8 cellular contexts compared by ENCODE assay signal in the genomic region with DNA sequence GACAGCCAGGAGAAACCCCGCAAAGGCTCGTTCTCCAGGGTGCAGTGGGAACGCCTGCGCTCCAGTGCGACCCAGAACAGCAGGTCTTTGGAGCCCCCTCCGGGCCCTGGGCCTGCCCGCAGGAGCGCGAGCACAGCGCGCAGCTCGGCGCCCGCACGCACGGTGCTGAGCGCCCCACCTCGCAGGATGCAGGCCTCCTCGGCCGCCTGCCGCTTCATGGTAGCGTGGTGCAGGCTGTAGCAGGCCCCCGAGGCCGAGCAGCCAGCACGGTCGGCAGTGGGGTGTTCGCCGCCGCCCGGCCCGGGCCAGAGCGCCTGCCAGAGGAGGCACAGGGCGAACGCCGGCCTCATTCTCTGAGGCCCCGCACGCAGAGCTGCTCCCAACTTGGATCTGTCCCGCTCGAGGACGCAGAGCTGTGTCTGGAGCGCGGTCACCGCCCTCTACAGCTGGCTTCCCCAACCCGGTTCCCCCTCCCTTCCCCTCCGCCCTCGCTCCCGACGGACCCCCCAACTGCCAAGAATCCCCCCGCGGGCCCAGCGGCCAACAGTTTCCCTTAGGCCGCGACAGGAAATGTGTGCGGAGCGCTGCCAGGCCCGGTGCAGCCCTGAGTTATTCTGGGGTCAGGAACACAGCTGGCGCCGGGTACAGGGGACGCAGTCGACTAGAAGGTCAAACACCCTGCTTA. TPM values are rescaled to one million over a fixed set of nuclear protein-coding genes. Genes with fewer than 3 reads are reported as not detected.
DNase-seq lines count a peak whose midpoint lies in the region; ATAC-seq, FAIRE-seq and TF ChIP-seq lines count a peak whose summit lies in the region.

A gene with protein sequence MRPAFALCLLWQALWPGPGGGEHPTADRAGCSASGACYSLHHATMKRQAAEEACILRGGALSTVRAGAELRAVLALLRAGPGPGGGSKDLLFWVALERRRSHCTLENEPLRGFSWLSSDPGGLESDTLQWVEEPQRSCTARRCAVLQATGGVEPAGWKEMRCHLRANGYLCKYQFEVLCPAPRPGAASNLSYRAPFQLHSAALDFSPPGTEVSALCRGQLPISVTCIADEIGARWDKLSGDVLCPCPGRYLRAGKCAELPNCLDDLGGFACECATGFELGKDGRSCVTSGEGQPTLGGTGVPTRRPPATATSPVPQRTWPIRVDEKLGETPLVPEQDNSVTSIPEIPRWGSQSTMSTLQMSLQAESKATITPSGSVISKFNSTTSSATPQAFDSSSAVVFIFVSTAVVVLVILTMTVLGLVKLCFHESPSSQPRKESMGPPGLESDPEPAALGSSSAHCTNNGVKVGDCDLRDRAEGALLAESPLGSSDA (minus strand): TSS at position 421 of the 685 bp plus-strand sequence. CDS start 71 bp downstream, at position 350.

- no peak within 1 kb of the TSS; the same call in 1 of the 2 replicates for H2BK12ac ChIP-seq in H1 (ENCODE audit: low read depth, low read length)

- H3K56ac ChIP-seq in H1 (replicated peaks; ENCODE audit: insufficient read length, low read depth, low read length): no peak within 1 kb of the TSS

- no peak within 1 kb of the TSS for H3K14ac ChIP-seq in H1 (ENCODE audit: insufficient read length)

- H3K27ac ChIP-seq in H1 (ENCODE audit: low read depth, low read length) (no peak within 1 kb of the TSS), upper lobe of right lung (peak within 1 kb of the TSS; percentile 87)

- H4K20me1 ChIP-seq in H1 (replicated peaks in 1 of 2; ENCODE audit: control insufficient read depth in 1 of 2, insufficient read depth in 2 of 2, low read length in 2 of 2): no peaks in the 10 kb centered on the region

- H3K23ac ChIP-seq in H1 (ENCODE audit: insufficient read length): no peak within 1 kb of the TSS

- no peaks in the 10 kb centered on the region for H3K79me2 ChIP-seq in H1 (ENCODE audit: control insufficient read depth in 1 of 2, insufficient read depth in 2 of 2, low read length in 2 of 2)

- no peak for TF ChIP-seq POLR2A in H1 (IDR thresholded peaks at IDR 0.05; ENCODE audit: control extremely low read depth in 1 of 2, low read depth in 2 of 2, low read length in 2 of 2)

- H3K4me3 ChIP-seq in H1 (ENCODE audit: extremely low read depth in 1 of 4, insufficient read depth in 2 of 4, low read depth in 3 of 4, low read length in 4 of 4) (peak within 1 kb of the TSS; percentile 37 to 66 (median 57)), mucosa of descending colon (no peak within 1 kb of the TSS), upper lobe of right lung (peak within 1 kb of the TSS; percentile 51)

- CTCF ChIA-PET in activated naive CD4-positive, alpha-beta T cell treated with anti-CD3 and anti-CD28 coated beads for 36 hours (lab: Charles Lee): interaction anchor here (1.0 kb wide), 1 partner anchor 352 kb away, joined by 3 read pairs; no protein-coding TSS in a partner anchor
- CTCF ChIA-PET in H1 (lab: Charles Lee; ENCODE audit: partially characterized antibody): interaction anchor here (0.7 to 1.7 kb wide), 9 partner anchors 11 to 353 kb away, joined by 3 to 4 read pairs (median 3); no protein-coding TSS in a partner anchor

- H4K8ac ChIP-seq in H1 (ENCODE audit: extremely low read depth, insufficient read depth, low read length): no peak within 1 kb of the TSS; the same call in 1 of the 2 replicates

- POLR2A ChIA-PET in H1 (lab: Charles Lee; ENCODE audit: partially characterized antibody): interaction anchor here (1.1 to 4.5 kb wide), 5 partner anchors 12 to 134 kb away, joined by 3 to 33 read pairs (median 3); a partner anchor contains a TSS

- peaks cover 48% of the 10 kb centered on the region for H3K27me3 Mint-ChIP-seq in activated naive CD4-positive, alpha-beta T cell treated with anti-CD3 and anti-CD28 coated beads for 36 hours (ENCODE audit: low read depth)

- no peak within 1 kb of the TSS for H2BK15ac ChIP-seq in H1 (ENCODE audit: low read length)

- H3K27ac Mint-ChIP-seq in activated naive CD4-positive, alpha-beta T cell treated with anti-CD3 and anti-CD28 coated beads for 36 hours: no peak within 1 kb of the TSS

- H2BK5ac ChIP-seq in H1 (ENCODE audit: low read depth, low read length): no peak within 1 kb of the TSS

- H3K4me2 ChIP-seq in H1 (ENCODE audit: insufficient read depth in 1 of 2, low read depth in 2 of 2, low read length in 2 of 2): peak within 1 kb of the TSS; percentile 87 to 95

- no peak for TF ChIP-seq RAD21 in H1 (IDR thresholded peaks at IDR 0.05 in 1 of 2, conservative IDR thresholded peaks at IDR 0.05 in 1 of 2; ENCODE audit: low read depth in 2 of 2, low read length in 2 of 2)

- H3K9me3 Mint-ChIP-seq in activated naive CD4-positive, alpha-beta T cell treated with anti-CD3 and anti-CD28 coated beads for 36 hours: no peaks in the 10 kb centered on the region

- H3K27me3 ChIP-seq in H1 (replicated peaks in 1 of 4; ENCODE audit: control insufficient read depth in 3 of 4, extremely low read depth in 1 of 4, insufficient read depth in 3 of 4, low read length in 3 of 4) (peaks cover 28 to 56% (median 43%) of the 10 kb centered on the region in 4 experiments), upper lobe of right lung (peaks cover 23% of the 10 kb centered on the region)

- H2BK20ac ChIP-seq in H1 (ENCODE audit: low read length): no peak within 1 kb of the TSS

- H3K9me3 ChIP-seq in H1 (ENCODE audit: insufficient read depth in 2 of 2, low read depth in 1 of 2, low read length in 1 of 2): no peaks in the 10 kb centered on the region
- H3K9me3 ChIP-seq in mucosa of descending colon: no peaks in the 10 kb centered on the region
- no peaks in the 10 kb centered on the region for H3K9me3 ChIP-seq in upper lobe of right lung

- no peaks in the 10 kb centered on the region for H3K36me3 Mint-ChIP-seq in activated naive CD4-positive, alpha-beta T cell treated with anti-CD3 and anti-CD28 coated beads for 36 hours (ENCODE audit: low read depth)

- H3K4ac ChIP-seq in H1 (replicated peaks; ENCODE audit: insufficient read length, low read depth, low read length): no peak within 1 kb of the TSS

- 0 out of 2 replicates have a peak within 1 kb of the TSS, but pooled peaks have one; percentile 9 for H3K18ac ChIP-seq in H1 (ENCODE audit: extremely low read depth, low read length)

- H3K23me2 ChIP-seq in H1 (ENCODE audit: low read depth, low read length): peaks cover 10% of the 10 kb centered on the region; the same call in 1 of the 2 replicates

- TF ChIP-seq EP300 in H1 (IDR thresholded peaks at IDR 0.05; ENCODE audit: borderline replicate concordance in 1 of 2, low read depth in 2 of 2, low read length in 2 of 2): no peak

- ATAC-seq in mucosa of descending colon (peak; percentile 38), upper lobe of right lung (peak; percentile 76), HG03460 (IDR thresholded peaks at IDR 0.05; ENCODE audit: unreplicated experiment) (no peak), GM18520 (IDR thresholded peaks at IDR 0.05; ENCODE audit: unreplicated experiment) (no peak)

- no peak for FAIRE-seq in H1 (lab: Jason Lieb, UNC)

- peak within 1 kb of the TSS in 1 of 4 experiments; percentile 57; a peak in 2 of 7 replicates for H3K9ac ChIP-seq in H1 (replicated peaks in 1 of 4; ENCODE audit: extremely low read depth in 1 of 4, low read depth in 3 of 4, low read length in 3 of 4)

- 1% methylated on average over 36 of the region's 60 CpGs; no CpG with 5 or more reads in 1 of the 2 experiments for WGBS in H1 (ENCODE audit: extremely low coverage in 1 of 2, insufficient coverage in 1 of 2, insufficient read length in 1 of 2, insufficient replicate concordance in 2 of 2, low coverage in 1 of 2, low lambda C conversion rate in 2 of 2, missing lambda C conversion rate in 1 of 2), 2 experiments

- H4K5ac ChIP-seq in H1 (ENCODE audit: insufficient read length, low read depth, low read length): no peak within 1 kb of the TSS

- peak within 1 kb of the TSS; percentile 50 for H3K4me3 Mint-ChIP-seq in activated naive CD4-positive, alpha-beta T cell treated with anti-CD3 and anti-CD28 coated beads for 36 hours

- peaks cover 10% of the 10 kb centered on the region for H3K4me1 Mint-ChIP-seq in activated naive CD4-positive, alpha-beta T cell treated with anti-CD3 and anti-CD28 coated beads for 36 hours (ENCODE audit: low read depth)

- H3K4me1 ChIP-seq in H1 (replicated peaks in 1 of 4; ENCODE audit: control insufficient read depth in 3 of 4, insufficient read depth in 4 of 4, low read length in 3 of 4): peaks cover 0 to 14% (median 6%) of the 10 kb centered on the region in 4 experiments; a peak in 5 of 7 replicates
- H3K4me1 ChIP-seq in mucosa of descending colon (ENCODE audit: low read depth): no peaks in the 10 kb centered on the region
- no peaks in the 10 kb centered on the region for H3K4me1 ChIP-seq in upper lobe of right lung

- peak; percentile 6 for DNase-seq in activated naive CD4-positive, alpha-beta T cell treated with anti-CD3 and anti-CD28 coated beads for 36 hours
- no peak for DNase-seq in activated naive CD4-positive, alpha-beta T cell (lab: John Stamatoyannopoulos, UW)
- peak; percentile 3 to 77 for DNase-seq in H1 (ENCODE audit: low read depth in 1 of 2, low spot score in 2 of 2)
- DNase-seq in mucosa of descending colon: peak; percentile 3 to 47 (median 27)
- DNase-seq in upper lobe of right lung: peak; percentile 70
- no peak for DNase-seq in NCI-H1105 treated with DMSO at 0.1 percent for 48 hours (lab: John Stamatoyannopoulos, UW)

- H2AFZ ChIP-seq in H1 (ENCODE audit: low read length): peak within 1 kb of the TSS; percentile 66

- H3K79me1 ChIP-seq in H1 (ENCODE audit: low read depth, low read length): no peaks in the 10 kb centered on the region

- TF ChIP-seq CTCF in H1 (IDR thresholded peaks at IDR 0.05; ENCODE audit: control extremely low read depth in 1 of 3, insufficient read depth in 1 of 3, low read depth in 1 of 3, low read length in 3 of 3) (no peak), mucosa of descending colon (IDR thresholded peaks at IDR 0.05) (no peak), upper lobe of right lung (IDR thresholded peaks at IDR 0.05) (no peak)

- no peak within 1 kb of the TSS for H2BK120ac ChIP-seq in H1 (replicated peaks; ENCODE audit: low read depth, low read length)

- no peaks in the 10 kb centered on the region; a peak in 2 of 8 replicates for H3K36me3 ChIP-seq in H1 (ENCODE audit: control insufficient read depth in 2 of 4, insufficient read depth in 4 of 4, low read length in 3 of 4)
- no peaks in the 10 kb centered on the region for H3K36me3 ChIP-seq in mucosa of descending colon (ENCODE audit: low read depth)
- H3K36me3 ChIP-seq in upper lobe of right lung: no peaks in the 10 kb centered on the region

- intact Hi-C loops in activated naive CD4-positive, alpha-beta T cell treated with anti-CD3 and anti-CD28 coated beads for 36 hours (cut with micrococcal nuclease): loop anchor here (2.0 to 5.0 kb wide), 2 partner anchors 47 to 269 kb away; no protein-coding TSS in a partner anchor
- intact Hi-C loops in mucosa of descending colon (cut with DNase I, micrococcal nuclease) (no loop called here), upper lobe of right lung (cut with DNase I) (no loop called here)

- no peak within 1 kb of the TSS for H4K91ac ChIP-seq in H1 (replicated peaks; ENCODE audit: insufficient read length, low read length)

- H2AK5ac ChIP-seq in H1 (ENCODE audit: low read depth, low read length): no peak within 1 kb of the TSS

RNA-seq across cellular contexts. Expression of the gene that starts here (rescaled TPM):
- not detected for total RNA-seq in activated naive CD4-positive, alpha-beta T cell treated with anti-CD3 and anti-CD28 coated beads for 36 hours
- 0.13 TPM in 2 replicates for total RNA-seq in H1 (2021; fragmentation: NEBNext Ultra II Directional; extraction: Animal tissue kit (Norgen Biotek cat#: 25700))
- 0.09 and 0.17 TPM in 2 replicates for polyA plus RNA-seq in H1 (2011; rRNA removed)
- polyA plus RNA-seq in H1 (2011; cell fraction: cytosol; rRNA removed): 0.16 TPM
- polyA plus RNA-seq in H1 (2011; cell fraction: nucleus; rRNA removed): 0.11 TPM
- polyA plus RNA-seq in H1 (2012, experiment 1 of 2): 0.15 to 0.17 TPM in 2 of 4 replicates, not detected in the others
- polyA plus RNA-seq in H1 (2012, experiment 2 of 2): 0.10 TPM
- 0.06 TPM for polyA plus RNA-seq in H1 (2013, experiment 1 of 2)
- polyA plus RNA-seq in H1 (2013, experiment 2 of 2): 0.04 TPM
- polyA minus RNA-seq in H1 (2011; rRNA and poly(A)+ RNA removed): not detected in 2 replicates
- not detected for polyA minus RNA-seq in H1 (2011; cell fraction: cytosol; rRNA and poly(A)+ RNA removed)
- polyA minus RNA-seq in H1 (2011; cell fraction: nucleus; rRNA and poly(A)+ RNA removed): not detected
- total RNA-seq in mucosa of descending colon (10 to 100 TPM in 1 of 3 donors, 1 to 10 TPM in 2; 4.3 to 10.5 (median 9.1) TPM), upper lobe of right lung (87.6 TPM)

Comparison
In these comparisons a context has a peak if more than half of its experiments do, and no peak if none do; other contexts are left out.
1. Peak in DNase-seq in activated naive CD4-positive, alpha-beta T cell treated with anti-CD3 and anti-CD28 coated beads for 36 hours; RNA of the gene not detected or under 1 TPM.
2. Peak in DNase-seq, H3K4me3 ChIP-seq and H3K4me2 ChIP-seq in H1; RNA of the gene not detected or under 1 TPM.
3. DNase-seq: peak in mucosa of descending colon (3 of 3) and upper lobe of right lung (single experiment); none in activated naive CD4-positive, alpha-beta T cell (0 of 4) and NCI-H1105 treated with DMSO at 0.1 percent for 48 hours (single experiment).
4. ATAC-seq: peak in mucosa of descending colon (single experiment) and upper lobe of right lung (single experiment); none in HG03460 (single experiment) and GM18520 (single experiment).